19 cellular contexts compared by ENCODE assay signal in the genomic region with DNA sequence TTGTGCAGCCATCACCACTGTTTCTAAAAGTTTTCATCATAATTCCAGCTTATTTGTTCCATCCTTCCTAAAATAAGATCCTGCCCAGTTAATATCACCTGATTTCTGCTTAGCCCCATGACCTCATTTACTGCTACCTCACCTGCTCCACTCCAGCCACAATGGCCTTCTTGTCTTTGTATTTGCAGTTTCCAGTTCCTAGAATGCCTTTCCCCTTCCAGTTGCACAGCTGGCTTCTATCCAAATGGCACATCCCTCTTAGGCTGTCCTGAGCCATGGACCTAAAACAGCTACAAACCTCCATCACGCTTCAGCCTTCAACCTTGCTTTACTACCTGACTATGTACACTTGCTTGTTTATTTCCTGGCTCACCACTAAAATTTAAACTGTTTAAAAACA. TPM values are rescaled to one million over a fixed set of nuclear protein-coding genes. Genes with fewer than 3 reads are reported as not detected.
A peak's percentile ranks its signal among the peaks of the same experiment; 100 is the strongest.
DNase-seq lines count a peak whose midpoint lies in the region; TF ChIP-seq lines count a peak whose summit lies in the region.
"Had no signal": no experiment of that assay in that cellular context is flagged by ENCODE, and none has a peak within 500 bp of the region (broad histone marks: within the 10 kb centered on the region; RNA-seq: fewer than 3 reads in every experiment).

No MANE protein-coding gene starts in this region.

- H3K36me3 Mint-ChIP-seq in CD14-positive monocyte: peaks cover 9 to 13% of the 10 kb centered on the region in 2 donors

- no peak overlapping the region for H3K4me3 Mint-ChIP-seq in CD14-positive monocyte
- H3K4me3 Mint-ChIP-seq: activated CD4-positive, alpha-beta memory T cell treated with anti-CD3 and anti-CD28 coated beads, Interleukin-2, amount 10 ng/mL, durations not matched to agents 7 days and 5 days; activated naive CD4-positive, alpha-beta T cell treated with anti-CD3 and anti-CD28 coated beads for 36 hours; effector memory CD8-positive, alpha-beta T cell had no signal

- TF ChIP-seq CTCF in CD14-positive monocyte (IDR thresholded peaks at IDR 0.05): no peak

- intact Hi-C loops in CD14-positive monocyte (cut with micrococcal nuclease): no loop called here

- DNase-seq in DMS53 (lab: John Stamatoyannopoulos, UW) (peak; percentile 78), NCI-H1105 treated with DMSO at 0.1 percent for 48 hours (lab: John Stamatoyannopoulos, UW) (peak; percentile 60), NCI-H748 treated with DMSO at 0.1 percent for 48 hours (lab: John Stamatoyannopoulos, UW) (peak; percentile 81), islet precursor cell (peak; percentile 60), CD14-positive monocyte (ENCODE audit: low spot score) (no peak), NCI-H446 treated with DMSO at 0.1 percent for 48 hours (lab: John Stamatoyannopoulos, UW) (no peak), superior temporal gyrus (ENCODE audit: extremely low spot score) (no peak)
- no peak for DNase-seq in effector CD4-positive, alpha-beta T cell
- DNase-seq: activated CD4-positive, alpha-beta memory T cell treated with anti-CD3 and anti-CD28 coated beads, Interleukin-2, amount 10 ng/mL, durations not matched to agents 7 days and 5 days; activated CD4-positive, CD25-positive, alpha-beta regulatory T cell; activated naive CD4-positive, alpha-beta T cell treated with anti-CD3 and anti-CD28 coated beads for 36 hours; anterior cingulate cortex; cerebellar nuclear complex; effector memory CD8-positive, alpha-beta T cell; esophagus squamous epithelium; KG1; NCI-H524; PC-9; spleen had no signal

- peaks cover 19 to 48% (median 43%) of the 10 kb centered on the region in 7 donors for H3K9me3 Mint-ChIP-seq in CD14-positive monocyte
- H3K9me3 Mint-ChIP-seq: activated naive CD4-positive, alpha-beta T cell treated with anti-CD3 and anti-CD28 coated beads for 36 hours; effector memory CD8-positive, alpha-beta T cell had no signal

- no peak overlapping the region for H3K27ac Mint-ChIP-seq in CD14-positive monocyte
- H3K27ac Mint-ChIP-seq: activated CD4-positive, alpha-beta memory T cell treated with anti-CD3 and anti-CD28 coated beads, Interleukin-2, amount 10 ng/mL, durations not matched to agents 7 days and 5 days; activated naive CD4-positive, alpha-beta T cell treated with anti-CD3 and anti-CD28 coated beads for 36 hours; effector memory CD8-positive, alpha-beta T cell had no signal

- peaks cover 23% of the 10 kb centered on the region for H3K4me1 Mint-ChIP-seq in CD14-positive monocyte

- peaks cover 9 to 22% (median 14%) of the 10 kb centered on the region in 3 donors for H3K27me3 Mint-ChIP-seq in CD14-positive monocyte (ENCODE audit: low read depth in 3 of 3)

RNA-seq across cellular contexts. Expression of a gene that starts 6.5 kb away (rescaled TPM):
- 1 to 10 TPM; 1.7 to 3.3 TPM for polyA plus RNA-seq in CD14-positive monocyte

RNA-seq across cellular contexts. Expression of a gene that starts 39.1 kb away (rescaled TPM):
- 10 to 100 TPM; 12.4 to 19.0 TPM for polyA plus RNA-seq in CD14-positive monocyte

Comparison
In these comparisons a context has a peak if more than half of its experiments do, and no peak if none do; other contexts are left out.
1. DNase-seq: peak in DMS53 (single experiment), NCI-H1105 treated with DMSO at 0.1 percent for 48 hours (single experiment), NCI-H748 treated with DMSO at 0.1 percent for 48 hours (single experiment) and islet precursor cell (single experiment); none in CD14-positive monocyte (single experiment), effector CD4-positive, alpha-beta T cell (single experiment), NCI-H446 treated with DMSO at 0.1 percent for 48 hours (single experiment) and superior temporal gyrus (single experiment).